In genomic region chrX:10078266-10078665, GRCh38 we compare ENCODE assay signal across 19 cellular contexts.
"Had no signal": no experiment of that assay in that cellular context is flagged by ENCODE, and none has a peak within 500 bp of the region (broad histone marks: within the 10 kb centered on the region; RNA-seq: fewer than 3 reads in every experiment).

No MANE protein-coding gene starts in this region.

- ATAC-seq: Panc1, SK-N-SH treated with all-trans-retinoic acid at 6 μM for 48 hours had no signal

- H3K4me1 ChIP-seq: SJCRH30 had no signal

- H3K27me3 ChIP-seq: MG63, SJCRH30 had no signal

- DNase-seq: KBM-7, NCI-H1092 treated with DMSO at 0.1 percent for 48 hours, NCI-H1436, NCI-H187, NCI-H2029, NCI-H2081 treated with DMSO at 0.1 percent for 48 hours, NCI-H2171, NCI-H226, NCI-H446, NCI-H510A, NCI-H524 treated with DMSO at 0.1 percent for 48 hours, NCI-H69, NCI-H774, SHP77 treated with DMSO at 0.1 percent for 48 hours, SJCRH30 had no signal

- H3K4me3 ChIP-seq: MG63, SJCRH30 had no signal

- H3K9me3 ChIP-seq: MG63, SJCRH30 had no signal

- H3K36me3 ChIP-seq: MG63, SJCRH30 had no signal

- H3K27ac ChIP-seq: RWPE1, SJCRH30 had no signal
